In the genomic region with DNA sequence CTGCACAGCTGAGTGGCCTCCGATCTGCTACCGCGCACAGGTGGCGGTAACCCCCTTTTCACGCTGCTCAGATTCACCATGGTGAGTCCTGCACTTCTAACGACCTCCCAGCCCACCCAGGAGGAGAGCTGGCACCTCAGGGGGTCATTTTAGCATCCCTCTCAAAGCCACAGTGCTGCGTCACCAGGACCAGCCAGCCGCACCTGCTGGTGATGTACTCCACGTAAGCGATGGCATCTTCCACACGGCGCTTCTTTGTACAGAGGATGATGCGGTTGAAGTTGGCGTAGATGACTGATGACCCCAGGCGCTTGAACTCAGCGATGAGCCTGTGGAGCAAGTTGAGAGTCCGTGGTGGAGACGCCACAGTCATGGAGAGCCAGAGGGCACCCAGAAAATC, we compare ENCODE assay signal across 1 cellular context.
TF ChIP-seq lines count a peak whose summit lies in the region.

No MANE protein-coding gene starts in this region.

TF ChIP-seq in IMR-90, 13 proteins besides CTCF, POLR2A, EP300 and RAD21:
- TF ChIP-seq MAFK (IDR thresholded peaks at IDR 0.05; ENCODE audit: low read depth, low read length) (no peak), BHLHE40 (IDR thresholded peaks at IDR 0.05; ENCODE audit: low read depth, low read length) (no peak), MAZ (IDR thresholded peaks at IDR 0.05; ENCODE audit: borderline replicate concordance, low read depth, low read length) (no peak), CHD1 (IDR thresholded peaks at IDR 0.05; ENCODE audit: low read depth, low read length) (no peak), FOS (IDR thresholded peaks at IDR 0.05; ENCODE audit: low read depth, low read length) (no peak), CEBPB (IDR thresholded peaks at IDR 0.05; ENCODE audit: low read depth, low read length) (no peak), NFE2L2 (IDR thresholded peaks at IDR 0.05; ENCODE audit: low read depth, low read length) (no peak), MXI1 (IDR thresholded peaks at IDR 0.05; ENCODE audit: borderline replicate concordance, low read depth, low read length) (no peak), RFX5 (IDR thresholded peaks at IDR 0.05; ENCODE audit: low read depth, low read length) (no peak), RCOR1 (IDR thresholded peaks at IDR 0.05; ENCODE audit: insufficient replicate concordance, low read length) (no peak), SMC3 (IDR thresholded peaks at IDR 0.05; ENCODE audit: low read depth, low read length) (no peak)
- TF ChIP-seq, protein P1, sequence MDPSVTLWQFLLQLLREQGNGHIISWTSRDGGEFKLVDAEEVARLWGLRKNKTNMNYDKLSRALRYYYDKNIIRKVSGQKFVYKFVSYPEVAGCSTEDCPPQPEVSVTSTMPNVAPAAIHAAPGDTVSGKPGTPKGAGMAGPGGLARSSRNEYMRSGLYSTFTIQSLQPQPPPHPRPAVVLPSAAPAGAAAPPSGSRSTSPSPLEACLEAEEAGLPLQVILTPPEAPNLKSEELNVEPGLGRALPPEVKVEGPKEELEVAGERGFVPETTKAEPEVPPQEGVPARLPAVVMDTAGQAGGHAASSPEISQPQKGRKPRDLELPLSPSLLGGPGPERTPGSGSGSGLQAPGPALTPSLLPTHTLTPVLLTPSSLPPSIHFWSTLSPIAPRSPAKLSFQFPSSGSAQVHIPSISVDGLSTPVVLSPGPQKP (IDR thresholded peaks at IDR 0.05; ENCODE audit: borderline replicate concordance, low read depth, low read length), result no peak
- TF ChIP-seq, protein P2, sequence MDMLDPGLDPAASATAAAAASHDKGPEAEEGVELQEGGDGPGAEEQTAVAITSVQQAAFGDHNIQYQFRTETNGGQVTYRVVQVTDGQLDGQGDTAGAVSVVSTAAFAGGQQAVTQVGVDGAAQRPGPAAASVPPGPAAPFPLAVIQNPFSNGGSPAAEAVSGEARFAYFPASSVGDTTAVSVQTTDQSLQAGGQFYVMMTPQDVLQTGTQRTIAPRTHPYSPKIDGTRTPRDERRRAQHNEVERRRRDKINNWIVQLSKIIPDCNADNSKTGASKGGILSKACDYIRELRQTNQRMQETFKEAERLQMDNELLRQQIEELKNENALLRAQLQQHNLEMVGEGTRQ (IDR thresholded peaks at IDR 0.05; ENCODE audit: low read depth, low read length), result no peak
